1 cellular context compared by ENCODE assay signal in genomic region chr14:97798204-97798603, GRCh38.
TF ChIP-seq lines count a peak whose summit lies in the region.

No MANE protein-coding gene starts in this region.

TF ChIP-seq in SK-N-SH, 30 proteins besides CTCF, POLR2A, EP300 and RAD21 (continued from another document):
- TF ChIP-seq REST (IDR thresholded peaks at IDR 0.05; ENCODE audit: low read depth, low read length) (no peak), TAF1 (IDR thresholded peaks at IDR 0.05; ENCODE audit: borderline replicate concordance, low read depth, low read length) (no peak), JUND (IDR thresholded peaks at IDR 0.05) (no peak), FOSL2 (IDR thresholded peaks at IDR 0.05; ENCODE audit: borderline replicate concordance, low read depth) (no peak), IRF3 (IDR thresholded peaks at IDR 0.05; ENCODE audit: low read depth, low read length) (no peak), SIN3A (IDR thresholded peaks at IDR 0.05; ENCODE audit: borderline replicate concordance, low read depth, low read length) (no peak), MXI1 (IDR thresholded peaks at IDR 0.05; ENCODE audit: low read depth, low read length) (no peak), FOXJ3 (CRISPR knock-in tag; IDR thresholded peaks at IDR 0.05) (no peak)
TF ChIP-seq in SK-N-SH: peak in this region for 0.
